Comparison of ENCODE assay signal across 30 cellular contexts in the genomic region with DNA sequence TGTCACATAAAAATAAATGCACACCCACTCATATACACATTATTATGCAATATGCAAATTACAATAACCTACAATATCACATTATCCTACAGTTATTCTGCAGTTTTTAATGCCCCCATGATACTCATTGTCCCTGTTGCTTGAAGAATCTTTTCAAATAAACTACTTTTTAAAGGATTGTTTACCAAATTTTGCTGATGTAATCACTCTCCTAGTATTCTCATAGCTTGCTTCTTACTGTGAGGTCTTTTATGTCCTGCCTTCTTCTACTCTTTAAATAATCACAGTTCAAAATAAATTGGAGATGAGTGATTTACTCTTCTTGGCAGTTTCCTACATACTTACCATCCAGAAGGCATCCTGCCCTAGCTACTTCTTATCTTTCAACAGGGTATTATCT.
"Had no signal": no experiment of that assay in that cellular context is flagged by ENCODE, and none has a peak within 500 bp of the region (broad histone marks: within the 10 kb centered on the region; RNA-seq: fewer than 3 reads in every experiment).

No MANE protein-coding gene starts in this region.

- H3K27ac Mint-ChIP-seq: activated CD4-positive, alpha-beta memory T cell treated with anti-CD3 and anti-CD28 coated beads, Interleukin-2, amount 10 ng/mL, durations not matched to agents 7 days and 5 days; activated CD4-positive, alpha-beta T cell treated with anti-CD3 and anti-CD28 coated beads for 36 hours; activated naive CD4-positive, alpha-beta T cell treated with anti-CD3 and anti-CD28 coated beads for 36 hours; activated naive CD8-positive, alpha-beta T cell; activated T-helper 17 cell treated with anti-CD3 and anti-CD28 coated beads, Interleukin-2, amount 50 U/mL, for 72 hours had no signal

- H3K9me2 ChIP-seq: SK-N-SH had no signal

- ATAC-seq: Panc1, Right ventricle myocardium inferior had no signal

- H3K36me3 Mint-ChIP-seq: brain had no signal

- H3K9me3 ChIP-seq: SK-N-SH had no signal

- H3K4me2 ChIP-seq: SK-N-SH had no signal

- FAIRE-seq: astrocyte had no signal

- H3K27ac ChIP-seq: VCaP had no signal

- H3K27me3 Mint-ChIP-seq: activated CD4-positive, alpha-beta memory T cell treated with anti-CD3 and anti-CD28 coated beads, Interleukin-2, amount 10 ng/mL, durations not matched to agents 7 days and 5 days; activated naive CD8-positive, alpha-beta T cell; activated T-helper 17 cell treated with anti-CD3 and anti-CD28 coated beads, Interleukin-2, amount 50 U/mL, for 72 hours had no signal

- H3K4me3 Mint-ChIP-seq: activated CD4-positive, alpha-beta memory T cell treated with anti-CD3 and anti-CD28 coated beads, Interleukin-2, amount 10 ng/mL, durations not matched to agents 7 days and 5 days; activated CD4-positive, alpha-beta T cell treated with anti-CD3 and anti-CD28 coated beads for 36 hours; activated naive CD4-positive, alpha-beta T cell treated with anti-CD3 and anti-CD28 coated beads for 36 hours; activated naive CD8-positive, alpha-beta T cell; activated T-helper 17 cell treated with anti-CD3 and anti-CD28 coated beads, Interleukin-2, amount 50 U/mL, for 72 hours; brain had no signal

- H3K9ac ChIP-seq: SK-N-SH had no signal

- DNase-seq: activated CD4-positive, alpha-beta memory T cell treated with anti-CD3 and anti-CD28 coated beads, Interleukin-2, amount 10 ng/mL, durations not matched to agents 7 days and 5 days; activated CD4-positive, alpha-beta T cell treated with anti-CD3 and anti-CD28 coated beads for 36 hours; activated CD4-positive, alpha-beta T cell treated with anti-CD3 and anti-CD28 coated beads, Interleukin-2, amount 50 U/mL, for 1 hour; activated gamma-delta T cell; activated naive CD4-positive, alpha-beta T cell treated with anti-CD3 and anti-CD28 coated beads for 36 hours; activated T-cell treated with anti-CD3 and anti-CD28 coated beads for 4 hours; activated T-cell treated with anti-CD3 and anti-CD28 coated beads, Interleukin-2, amount 50 U/mL, for 48 hours; amygdala; cerebellar nuclear complex; Karpas-422; MM.1S; NCI-H1105 treated with DMSO at 0.1 percent for 48 hours; NCI-H146; NCI-H187 treated with DMSO at 0.1 percent for 48 hours; NCI-H2171; NCI-H2227 treated with DMSO at 0.1 percent for 48 hours; NCI-H510A treated with DMSO at 0.1 percent for 48 hours; NCI-H69; NK-92 treated with Interleukin-12 subunit alpha and Interleukin-12 subunit beta, amount 100 ng/mL, for 24 hours; OCI-M1; RPMI8226; SK-N-SH; T-helper 1 cell had no signal
